Comparison of ENCODE assay signal across 15 cellular contexts in the genomic region with DNA sequence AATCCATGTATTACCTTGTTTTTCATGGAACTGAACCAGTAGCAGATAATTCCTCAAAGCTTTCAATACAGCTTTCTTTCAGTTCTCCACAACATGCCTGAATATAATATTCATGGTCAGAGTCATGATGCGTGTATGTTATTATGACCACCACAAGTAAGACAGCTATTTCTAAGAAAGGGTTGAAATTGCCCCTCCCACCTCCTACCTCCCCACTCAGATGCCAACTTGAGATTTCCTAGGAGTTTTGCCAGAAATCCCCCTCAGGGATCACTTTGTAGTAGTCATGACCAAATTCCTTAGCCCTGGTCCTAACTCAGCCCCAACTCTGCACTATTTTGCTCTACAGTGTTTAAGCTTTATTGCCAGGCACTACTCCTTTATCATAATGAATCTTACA.
A peak's percentile ranks its signal among the peaks of the same experiment; 100 is the strongest.
DNase-seq lines count a peak whose midpoint lies in the region; ATAC-seq, FAIRE-seq and TF ChIP-seq lines count a peak whose summit lies in the region.
"Had no signal": no experiment of that assay in that cellular context is flagged by ENCODE, and none has a peak within 500 bp of the region (broad histone marks: within the 10 kb centered on the region; RNA-seq: fewer than 3 reads in every experiment).

No MANE protein-coding gene starts in this region.

- no peak for TF ChIP-seq CTCF in astrocyte (IDR thresholded peaks at IDR 0.05; ENCODE audit: insufficient read depth, low read depth, low read length)
- TF ChIP-seq CTCF in fibroblast of the aortic adventitia (IDR thresholded peaks at IDR 0.05; ENCODE audit: insufficient read depth, low read length), result no peak

- no peak for ATAC-seq in GM18511 (IDR thresholded peaks at IDR 0.05; ENCODE audit: unreplicated experiment)

- H3K27ac ChIP-seq in astrocyte (ENCODE audit: low read depth, low read length), result no peak overlapping the region
- H3K27ac ChIP-seq: BLaER1 treated with 17β-estradiol and CSF1 and Interleukin-3, amounts not matched to agents 10 nM and 100 nM had no signal

- no peak for FAIRE-seq in astrocyte (lab: Jason Lieb, UNC)
- FAIRE-seq: G401.6, GM12891 had no signal

- no peak overlapping the region for H3K9ac ChIP-seq in astrocyte (ENCODE audit: low read length)
- H3K9ac ChIP-seq: BLaER1 treated with 17β-estradiol and CSF1 and Interleukin-3, amounts not matched to agents 10 nM and 100 nM had no signal

- no peaks in the 10 kb centered on the region for H3K9me3 Mint-ChIP-seq in activated naive CD4-positive, alpha-beta T cell treated with anti-CD3 and anti-CD28 coated beads, Interleukin-2, amount 50 U/mL, for 24 hours
- no peaks in the 10 kb centered on the region for H3K9me3 Mint-ChIP-seq in astrocyte (ENCODE audit: unreplicated experiment)
- H3K9me3 Mint-ChIP-seq: H9 had no signal

- H3K9me3 ChIP-seq in astrocyte (ENCODE audit: insufficient read depth, low read depth, low read length), result no peaks in the 10 kb centered on the region
- no peaks in the 10 kb centered on the region for H3K9me3 ChIP-seq in HAP-1
- H3K9me3 ChIP-seq: BLaER1 treated with 17β-estradiol and CSF1 and Interleukin-3, amounts not matched to agents 10 nM and 100 nM had no signal

- no peak for DNase-seq in activated naive CD4-positive, alpha-beta T cell treated with anti-CD3 and anti-CD28 coated beads, Interleukin-2, amount 50 U/mL, for 16 hours
- peak; percentile 32 for DNase-seq in astrocyte (ENCODE audit: low read depth)
- peak; percentile 38 for DNase-seq in fibroblast of the aortic adventitia (ENCODE audit: low read depth)
- no peak for DNase-seq in HAP-1 (ENCODE audit: low spot score in 2 of 2)
- no peak for DNase-seq in medulla oblongata (ENCODE audit: extremely low spot score)
- DNase-seq: ACHN; CD4-positive, CD25-positive, alpha-beta regulatory T cell; DMS53; GOT3; H9 had no signal

- no peak overlapping the region for H3K4me2 ChIP-seq in astrocyte (ENCODE audit: low read length)
- H3K4me2 ChIP-seq: BLaER1 treated with 17β-estradiol and CSF1 and Interleukin-3, amounts not matched to agents 10 nM and 100 nM had no signal

- H3K27me3 ChIP-seq in astrocyte (ENCODE audit: insufficient read depth, low read length) (no peaks in the 10 kb centered on the region), HAP-1 (ENCODE audit: low read depth) (no peaks in the 10 kb centered on the region)
- H3K27me3 ChIP-seq: BLaER1 treated with 17β-estradiol and CSF1 and Interleukin-3, amounts not matched to agents 10 nM and 100 nM had no signal

- H3K36me3 ChIP-seq in astrocyte (ENCODE audit: insufficient read depth, low read length), result peaks cover 30% of the 10 kb centered on the region
- no peaks in the 10 kb centered on the region for H3K36me3 ChIP-seq in HAP-1 (replicated peaks)

- H3K4me1 Mint-ChIP-seq in activated naive CD4-positive, alpha-beta T cell treated with anti-CD3 and anti-CD28 coated beads, Interleukin-2, amount 50 U/mL, for 24 hours, result peaks cover 17% of the 10 kb centered on the region
- peaks cover 25% of the 10 kb centered on the region for H3K4me1 Mint-ChIP-seq in astrocyte (ENCODE audit: low read depth, unreplicated experiment)

- H3K4me1 ChIP-seq in astrocyte (ENCODE audit: insufficient read depth, low read length) (peaks cover 17% of the 10 kb centered on the region), HAP-1 (peaks cover 9% of the 10 kb centered on the region)

- H3K27ac Mint-ChIP-seq in activated naive CD4-positive, alpha-beta T cell treated with anti-CD3 and anti-CD28 coated beads, Interleukin-2, amount 50 U/mL, for 24 hours, result peak overlapping the region; percentile 10
- no peak overlapping the region for H3K27ac Mint-ChIP-seq in astrocyte (ENCODE audit: unreplicated experiment)
- H3K27ac Mint-ChIP-seq: CD4-positive, CD25-positive, alpha-beta regulatory T cell; H9 had no signal

- peaks cover 13% of the 10 kb centered on the region for H3K36me3 Mint-ChIP-seq in activated naive CD4-positive, alpha-beta T cell treated with anti-CD3 and anti-CD28 coated beads, Interleukin-2, amount 50 U/mL, for 24 hours
- peaks cover 18% of the 10 kb centered on the region for H3K36me3 Mint-ChIP-seq in astrocyte (ENCODE audit: low read depth, unreplicated experiment)

- no peaks in the 10 kb centered on the region for H3K27me3 Mint-ChIP-seq in activated naive CD4-positive, alpha-beta T cell treated with anti-CD3 and anti-CD28 coated beads, Interleukin-2, amount 50 U/mL, for 24 hours
- no peaks in the 10 kb centered on the region for H3K27me3 Mint-ChIP-seq in astrocyte (ENCODE audit: low read depth, unreplicated experiment)
- H3K27me3 Mint-ChIP-seq: CD4-positive, CD25-positive, alpha-beta regulatory T cell had no signal

- in situ Hi-C loops in HAP-1 (cut with MboI; ENCODE audit: low sequenced_read_pairs), result no loop called here

- H3K79me2 ChIP-seq in astrocyte (ENCODE audit: insufficient read depth, low read length), result peaks cover 4% of the 10 kb centered on the region

- peaks cover 20% of the 10 kb centered on the region for H4K20me1 ChIP-seq in astrocyte (ENCODE audit: insufficient read depth, low read length)
- H4K20me1 ChIP-seq: BLaER1 treated with 17β-estradiol and CSF1 and Interleukin-3, amounts not matched to agents 10 nM and 100 nM had no signal

- H3K4me3 ChIP-seq in astrocyte (ENCODE audit: insufficient read depth, low read depth, low read length) (no peak overlapping the region), fibroblast of the aortic adventitia (ENCODE audit: low read depth, low read length) (no peak overlapping the region), HAP-1 (no peak overlapping the region)
- H3K4me3 ChIP-seq: BLaER1 treated with 17β-estradiol and CSF1 and Interleukin-3, amounts not matched to agents 10 nM and 100 nM had no signal

- no peak overlapping the region for H3K4me3 Mint-ChIP-seq in activated naive CD4-positive, alpha-beta T cell treated with anti-CD3 and anti-CD28 coated beads, Interleukin-2, amount 50 U/mL, for 24 hours
- H3K4me3 Mint-ChIP-seq in astrocyte (ENCODE audit: unreplicated experiment), result no peak overlapping the region
- H3K4me3 Mint-ChIP-seq: H9 had no signal

- H2AFZ ChIP-seq in astrocyte (ENCODE audit: low read depth, low read length), result no peak overlapping the region

Comparison
In these comparisons a context has a peak if more than half of its experiments do, and no peak if none do; other contexts are left out.
1. DNase-seq: peak in astrocyte (single experiment) and fibroblast of the aortic adventitia (single experiment); none in activated naive CD4-positive, alpha-beta T cell treated with anti-CD3 and anti-CD28 coated beads, Interleukin-2, amount 50 U/mL, for 16 hours (single experiment), HAP-1 (0 of 2) and medulla oblongata (single experiment).